ENCODE assay signal across 23 cellular contexts in the genomic region with DNA sequence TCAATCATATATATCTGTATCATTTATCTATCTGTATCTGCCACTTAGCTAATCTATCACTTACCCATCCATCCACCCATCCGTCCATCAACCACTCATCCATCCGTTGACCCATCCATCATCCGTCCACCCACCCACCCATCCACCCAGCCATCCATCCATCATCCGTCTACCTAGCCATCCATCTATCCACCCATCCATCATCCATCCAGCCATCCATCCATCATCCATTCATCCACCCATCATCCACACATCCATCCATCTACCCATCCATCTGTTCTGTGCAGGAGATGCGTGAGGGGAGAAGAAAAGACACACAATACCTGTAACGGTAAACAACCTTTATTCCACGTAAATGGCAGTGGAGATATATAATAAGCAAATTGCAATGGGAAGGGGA.
"Had no signal": no experiment of that assay in that cellular context is flagged by ENCODE, and none has a peak within 500 bp of the region (broad histone marks: within the 10 kb centered on the region; RNA-seq: fewer than 3 reads in every experiment).

No MANE protein-coding gene starts in this region.

- H3K36me3 Mint-ChIP-seq: activated CD4-positive, alpha-beta memory T cell treated with anti-CD3 and anti-CD28 coated beads for 36 hours; activated naive CD4-positive, alpha-beta T cell treated with anti-CD3 and anti-CD28 coated beads, Interleukin-2, amount 50 U/mL, for 72 hours; brain had no signal

- H3K4me3 Mint-ChIP-seq: activated CD4-positive, alpha-beta memory T cell treated with anti-CD3 and anti-CD28 coated beads for 36 hours; activated CD4-positive, alpha-beta T cell treated with anti-CD3 and anti-CD28 coated beads, Interleukin-2, amount 10 ng/mL, durations not matched to agents 7 days and 5 days; activated naive CD8-positive, alpha-beta T cell treated with anti-CD3 and anti-CD28 coated beads, Interleukin-2, amount 50 U/mL, for 24 hours; activated T-cell treated with anti-CD3 and anti-CD28 coated beads, Interleukin-2, amount 50 U/mL, for 4 hours; brain had no signal

- H3K27ac Mint-ChIP-seq: activated CD4-positive, alpha-beta memory T cell treated with anti-CD3 and anti-CD28 coated beads for 36 hours; activated CD4-positive, alpha-beta T cell treated with anti-CD3 and anti-CD28 coated beads, Interleukin-2, amount 10 ng/mL, durations not matched to agents 7 days and 5 days; activated naive CD4-positive, alpha-beta T cell treated with anti-CD3 and anti-CD28 coated beads, Interleukin-2, amount 50 U/mL, for 72 hours; activated naive CD8-positive, alpha-beta T cell treated with anti-CD3 and anti-CD28 coated beads, Interleukin-2, amount 50 U/mL, for 24 hours; brain had no signal

- H3K27me3 Mint-ChIP-seq: activated CD4-positive, alpha-beta T cell treated with anti-CD3 and anti-CD28 coated beads, Interleukin-2, amount 10 ng/mL, durations not matched to agents 7 days and 5 days; activated naive CD8-positive, alpha-beta T cell treated with anti-CD3 and anti-CD28 coated beads, Interleukin-2, amount 50 U/mL, for 24 hours had no signal

- ATAC-seq: activated T-cell treated with anti-CD3 and anti-CD28 coated beads, Interleukin-2, amount 50 U/mL, for 4 hours had no signal

- H3K9me3 ChIP-seq: ascending aorta, MG63, Peyer's patch, SJCRH30, SK-N-SH had no signal

- H3K9me3 Mint-ChIP-seq: activated CD4-positive, alpha-beta memory T cell treated with anti-CD3 and anti-CD28 coated beads for 36 hours; activated T-cell treated with anti-CD3 and anti-CD28 coated beads, Interleukin-2, amount 50 U/mL, for 4 hours had no signal

- DNase-seq: activated CD4-positive, alpha-beta memory T cell treated with anti-CD3 and anti-CD28 coated beads for 36 hours; activated CD4-positive, alpha-beta T cell treated with anti-CD3 and anti-CD28 coated beads, Interleukin-2, amount 10 ng/mL, durations not matched to agents 7 days and 5 days; activated CD4-positive, CD25-positive, alpha-beta regulatory T cell; activated CD8-positive, alpha-beta memory T cell treated with anti-CD3 and anti-CD28 coated beads for 24 hours; activated effector memory CD4-positive, alpha-beta T cell treated with anti-CD3 and anti-CD28 coated beads, Interleukin-2, amount 50 U/mL, for 16 hours; activated naive CD4-positive, alpha-beta T cell treated with Interleukin-2 at 50 U/mL for 16 hours; activated naive CD8-positive, alpha-beta T cell treated with anti-CD3 and anti-CD28 coated beads, Interleukin-2, amount 50 U/mL, for 24 hours; activated T-cell treated with anti-CD3 and anti-CD28 coated beads, Interleukin-2, amount 50 U/mL, for 4 hours; amniotic stem cell; cerebellar nuclear complex; MG63; NCI-H1048; NCI-H146; NCI-H187 treated with DMSO at 0.1 percent for 48 hours; NCI-H2081 treated with DMSO at 0.1 percent for 48 hours; NCI-H446; Peyer's patch; T-helper 9 cell had no signal
